In genomic region chr2:223720367-223720766, GRCh38 we compare ENCODE assay signal across 19 cellular contexts.
"Had no signal": no experiment of that assay in that cellular context is flagged by ENCODE, and none has a peak within 500 bp of the region (broad histone marks: within the 10 kb centered on the region; RNA-seq: fewer than 3 reads in every experiment).

No MANE protein-coding gene starts in this region.

- H3K36me3 ChIP-seq: neutrophil, tibial artery had no signal

- H3K79me2 ChIP-seq: parathyroid adenoma had no signal

- H3K4me3 ChIP-seq: tibial artery had no signal

- ATAC-seq: left ventricle myocardium superior; naive thymus-derived CD8-positive, alpha-beta T cell had no signal

- H3K27ac ChIP-seq: neutrophil, parathyroid adenoma, tibial artery, VCaP had no signal

- H3K27me3 ChIP-seq: tibial artery had no signal

- H3K4me1 ChIP-seq: parathyroid adenoma had no signal

- DNase-seq: activated CD4-positive, alpha-beta T cell treated with anti-CD3 and anti-CD28 coated beads for 1 hour; activated CD4-positive, alpha-beta T cell treated with anti-CD3 and anti-CD28 coated beads, Interleukin-2, amount 50 U/mL, for 4 hours; activated naive CD4-positive, alpha-beta T cell; activated naive CD8-positive, alpha-beta T cell treated with anti-CD3 and anti-CD28 coated beads, Interleukin-2, amount 10 ng/mL, durations not matched to agents 7 days and 5 days; activated T-cell treated with anti-CD3 and anti-CD28 coated beads for 4 hours; anterior cingulate cortex; cortex of kidney; effector memory CD4-positive, alpha-beta T cell; foreskin melanocyte; head of caudate nucleus; kidney glomerular epithelial cell; left ventricle myocardium superior; naive thymus-derived CD8-positive, alpha-beta T cell; stimulated activated CD4-positive, alpha-beta T cell treated with anti-CD3 and anti-CD28 coated beads, Interleukin-1b, Interleukin-23, amount 100 ng/mL, for 48 hours; tibial artery had no signal

- H3K9me3 ChIP-seq: neutrophil, tibial artery had no signal

- FAIRE-seq: urothelium cell line had no signal

- H3K9ac ChIP-seq: parathyroid adenoma had no signal

- H2AFZ ChIP-seq: parathyroid adenoma had no signal
